ENCODE assay signal across 27 cellular contexts in the genomic region with DNA sequence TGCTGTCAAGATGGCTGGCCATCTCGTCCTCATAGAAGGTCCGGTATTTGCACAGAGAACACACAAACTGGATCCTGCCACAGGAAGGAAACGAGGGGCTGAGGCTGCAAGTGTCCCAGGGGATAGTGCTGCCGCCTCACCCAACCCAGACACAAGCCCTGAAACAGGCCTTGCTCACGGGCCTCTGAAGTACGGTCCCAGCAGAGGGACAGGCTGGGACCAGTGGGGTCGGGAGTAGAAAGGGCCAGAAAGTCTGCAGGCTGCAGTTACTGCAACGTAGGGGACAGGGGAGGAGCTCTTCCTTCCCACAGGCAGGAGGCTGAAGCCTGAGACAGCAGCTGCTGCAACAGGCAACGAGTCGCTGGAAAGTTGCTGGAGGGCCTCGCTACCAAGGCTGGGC. TPM values are rescaled to one million over a fixed set of nuclear protein-coding genes. Genes with fewer than 3 reads are reported as not detected.
DNase-seq lines count a peak whose midpoint lies in the region; ATAC-seq and TF ChIP-seq lines count a peak whose summit lies in the region.
"Had no signal": no experiment of that assay in that cellular context is flagged by ENCODE, and none has a peak within 500 bp of the region (broad histone marks: within the 10 kb centered on the region; RNA-seq: fewer than 3 reads in every experiment).

No MANE protein-coding gene starts in this region.

- no peak overlapping the region for H3K27ac Mint-ChIP-seq in endodermal cell
- peak overlapping the region; percentile 81 for H3K27ac Mint-ChIP-seq in nephron progenitor cell
- H3K27ac Mint-ChIP-seq in stimulated activated effector memory CD8-positive, alpha-beta T cell treated with anti-CD3 and anti-CD28 coated beads, Interleukin-12 subunit alpha, Interleukin-12 subunit beta, amount 100 ng/mL, for 72 hours: peak overlapping the region; percentile 72
- H3K27ac Mint-ChIP-seq: HFFc6 had no signal

- H3K4me1 Mint-ChIP-seq in endodermal cell: no peaks in the 10 kb centered on the region
- H3K4me1 Mint-ChIP-seq in nephron progenitor cell: no peaks in the 10 kb centered on the region
- H3K4me1 Mint-ChIP-seq in stimulated activated effector memory CD8-positive, alpha-beta T cell treated with anti-CD3 and anti-CD28 coated beads, Interleukin-12 subunit alpha, Interleukin-12 subunit beta, amount 100 ng/mL, for 72 hours: peaks cover 12% of the 10 kb centered on the region

- H3K4me1 ChIP-seq in BLaER1: peaks cover 81% of the 10 kb centered on the region
- H3K4me1 ChIP-seq in endodermal cell (ENCODE audit: control insufficient read depth, insufficient read depth, low read length): no peaks in the 10 kb centered on the region
- H3K4me1 ChIP-seq: SJCRH30 had no signal

- H3K27me3 Mint-ChIP-seq in endodermal cell (ENCODE audit: insufficient read depth) (no peaks in the 10 kb centered on the region), nephron progenitor cell (ENCODE audit: low read depth, poor library complexity) (no peaks in the 10 kb centered on the region)
- H3K27me3 Mint-ChIP-seq: CD4-positive, alpha-beta memory T cell had no signal

- H3K9me3 ChIP-seq in BLaER1: no peaks in the 10 kb centered on the region
- no peaks in the 10 kb centered on the region for H3K9me3 ChIP-seq in endodermal cell (ENCODE audit: control insufficient read depth, low read length)
- H3K9me3 ChIP-seq: MG63, SJCRH30 had no signal

- peaks cover 84% of the 10 kb centered on the region for H4K20me1 ChIP-seq in BLaER1

- H3K4me3 Mint-ChIP-seq in endodermal cell: no peak overlapping the region
- H3K4me3 Mint-ChIP-seq in nephron progenitor cell: no peak overlapping the region
- no peak overlapping the region for H3K4me3 Mint-ChIP-seq in stimulated activated effector memory CD8-positive, alpha-beta T cell treated with anti-CD3 and anti-CD28 coated beads, Interleukin-12 subunit alpha, Interleukin-12 subunit beta, amount 100 ng/mL, for 72 hours
- H3K4me3 Mint-ChIP-seq: CD4-positive, alpha-beta memory T cell; HFFc6 had no signal

- TF ChIP-seq CTCF in endodermal cell (conservative IDR thresholded peaks at IDR 0.05) (no peak), nephron progenitor cell (IDR thresholded peaks at IDR 0.05) (no peak)

- H3K27ac ChIP-seq in BLaER1 (peak overlapping the region; percentile 77), endodermal cell (ENCODE audit: low read depth, low read length) (no peak overlapping the region)
- H3K27ac ChIP-seq: SJCRH30 had no signal

- no peak for ATAC-seq in stimulated activated effector memory CD8-positive, alpha-beta T cell treated with anti-CD3 and anti-CD28 coated beads, Interleukin-12 subunit alpha, Interleukin-12 subunit beta, amount 100 ng/mL, for 72 hours
- ATAC-seq in GM18870 (IDR thresholded peaks at IDR 0.05; ENCODE audit: unreplicated experiment): no peak
- ATAC-seq: GM12878, PC-3, Right ventricle myocardium inferior, SK-N-SH treated with all-trans-retinoic acid at 6 μM for 48 hours had no signal

- peaks cover 73% of the 10 kb centered on the region for H3K36me3 Mint-ChIP-seq in endodermal cell (ENCODE audit: low read depth)
- peaks cover 62% of the 10 kb centered on the region for H3K36me3 Mint-ChIP-seq in nephron progenitor cell (ENCODE audit: low read depth)
- peaks cover 82% of the 10 kb centered on the region for H3K36me3 Mint-ChIP-seq in stimulated activated effector memory CD8-positive, alpha-beta T cell treated with anti-CD3 and anti-CD28 coated beads, Interleukin-12 subunit alpha, Interleukin-12 subunit beta, amount 100 ng/mL, for 72 hours

- H3K27me3 ChIP-seq in BLaER1 (no peaks in the 10 kb centered on the region), endodermal cell (ENCODE audit: control insufficient read depth, insufficient read depth, low read length, poor library complexity, severe bottlenecking) (no peaks in the 10 kb centered on the region)
- H3K27me3 ChIP-seq: MG63, SJCRH30 had no signal

- H3K9me3 Mint-ChIP-seq in endodermal cell (no peaks in the 10 kb centered on the region), nephron progenitor cell (no peaks in the 10 kb centered on the region)
- H3K9me3 Mint-ChIP-seq in stimulated activated effector memory CD8-positive, alpha-beta T cell treated with anti-CD3 and anti-CD28 coated beads, Interleukin-12 subunit alpha, Interleukin-12 subunit beta, amount 100 ng/mL, for 72 hours: no peaks in the 10 kb centered on the region
- H3K9me3 Mint-ChIP-seq: CD4-positive, alpha-beta memory T cell; HFFc6 had no signal

- peak; percentile 24 for DNase-seq in endodermal cell
- DNase-seq in nephron progenitor cell: no peak
- DNase-seq in stimulated activated effector memory CD8-positive, alpha-beta T cell treated with anti-CD3 and anti-CD28 coated beads, Interleukin-12 subunit alpha, Interleukin-12 subunit beta, amount 100 ng/mL, for 72 hours (ENCODE audit: low spot score in 2 of 2): no peak
- no peak for DNase-seq in activated T-cell treated with anti-CD3 and anti-CD28 coated beads, Interleukin-2, amount 50 U/mL, for 48 hours
- no peak for DNase-seq in inferior parietal cortex (ENCODE audit: extremely low spot score)
- DNase-seq: C1 segment of cervical spinal cord; CD4-positive, alpha-beta memory T cell; COR-L47; DMS53; HFFc6; IMR-90; KG1; MG63; NCI-H1105 treated with DMSO at 0.1 percent for 48 hours; NCI-H146; NCI-H2029 treated with DMSO at 0.1 percent for 48 hours; NCI-H446 treated with DMSO at 0.1 percent for 48 hours; NCI-H526; NCI-H82; NK-92 treated with Interleukin-12 subunit alpha and Interleukin-12 subunit beta, amount 100 ng/mL, for 24 hours; PC-3; SJCRH30 had no signal

- peak overlapping the region; percentile 90 for H3K4me2 ChIP-seq in BLaER1

- H3K36me3 ChIP-seq in BLaER1 (peaks cover 97% of the 10 kb centered on the region), endodermal cell (ENCODE audit: control insufficient read depth, insufficient read depth, low read length) (peaks cover 75% of the 10 kb centered on the region)

- 95 to 99% methylated on average over 10 to 11 of the region's 11 CpGs for WGBS in endodermal cell (ENCODE audit: insufficient coverage in 1 of 2, insufficient read length in 1 of 2), 2 experiments

- H3K4me3 ChIP-seq in BLaER1: peak overlapping the region; percentile 49
- no peak overlapping the region for H3K4me3 ChIP-seq in endodermal cell (ENCODE audit: low read length)
- H3K4me3 ChIP-seq: GM12878, MG63, SJCRH30 had no signal

- H3K9ac ChIP-seq in BLaER1 (peak overlapping the region; percentile 72), endodermal cell (ENCODE audit: extremely low read depth, low read length, poor library complexity, severe bottlenecking) (no peak overlapping the region)

RNA-seq across cellular contexts. Expression of a gene that starts 18.2 kb away (rescaled TPM):
- 10 to 100 TPM; 34.9 to 39.6 TPM for total RNA-seq in endodermal cell
- polyA plus RNA-seq in endodermal cell (2013, experiment 1 of 2): 20.5 TPM
- 18.1 TPM for polyA plus RNA-seq in endodermal cell (2013, experiment 2 of 2)

RNA-seq across cellular contexts. Expression of a gene that starts 21.0 kb away (rescaled TPM):
- 100 to 1,000 TPM; 190 to 237 TPM for total RNA-seq in endodermal cell
- polyA plus RNA-seq in endodermal cell (2013, experiment 1 of 2): 160 TPM
- polyA plus RNA-seq in endodermal cell (2013, experiment 2 of 2): 124 TPM

RNA-seq across cellular contexts. Expression of a gene that starts 52.0 kb away (rescaled TPM):
- 10 to 100 TPM; 38.0 to 38.6 TPM for total RNA-seq in endodermal cell
- 51.9 TPM for polyA plus RNA-seq in endodermal cell (2013, experiment 1 of 2)
- polyA plus RNA-seq in endodermal cell (2013, experiment 2 of 2): 44.8 TPM
